ENCODE assay signal across 9 cellular contexts in the genomic region with DNA sequence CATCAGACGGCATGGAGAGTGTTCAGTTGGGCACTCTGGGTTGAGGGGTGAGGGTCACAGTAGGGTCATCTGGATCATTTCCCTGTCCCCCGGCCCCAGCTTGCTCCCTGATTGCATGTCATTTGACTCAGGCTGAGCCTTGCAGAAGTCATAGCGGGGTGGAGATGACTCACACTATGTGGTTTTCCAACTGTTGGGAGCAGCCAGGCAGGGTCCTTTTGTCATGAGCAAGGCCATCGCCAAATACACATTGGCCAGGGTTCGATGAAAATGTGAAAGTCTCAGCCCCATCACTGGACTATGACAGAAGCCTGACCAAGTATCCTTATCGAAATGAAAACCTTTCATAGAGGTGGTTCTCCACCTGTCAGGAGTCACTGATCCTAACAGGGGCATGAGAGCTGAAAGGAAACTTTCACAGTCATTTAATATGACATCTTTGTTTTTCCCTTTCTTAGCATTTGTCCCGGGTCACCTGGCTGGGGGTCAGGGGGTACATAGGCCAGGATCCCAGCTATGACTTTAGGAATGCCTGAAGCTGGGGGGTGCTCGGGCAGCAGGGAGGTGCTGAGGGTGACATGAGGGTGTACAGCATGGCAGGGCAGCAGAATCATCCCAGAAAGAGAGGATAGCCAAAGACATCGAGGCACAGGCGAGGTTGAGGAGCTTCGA.
A peak's percentile ranks its signal among the peaks of the same experiment; 100 is the strongest.
DNase-seq lines count a peak whose midpoint lies in the region; ATAC-seq and TF ChIP-seq lines count a peak whose summit lies in the region.
"Had no signal": no experiment of that assay in that cellular context is flagged by ENCODE, and none has a peak within 500 bp of the region (broad histone marks: within the 10 kb centered on the region; RNA-seq: fewer than 3 reads in every experiment).

No MANE protein-coding gene starts in this region.

- H3K4me3 ChIP-seq in brain microvascular endothelial cell (ENCODE audit: low read depth, low read length) (no peak overlapping the region), mesodermal cell (ENCODE audit: extremely low read depth, insufficient read depth, low read length, poor library complexity, severe bottlenecking) (no peak overlapping the region)
- H3K4me3 ChIP-seq: SK-N-MC had no signal

- CTCF ChIA-PET in HEK293T (lab: Yijun Ruan, JAX): interaction anchor here (0.7 kb wide), 1 partner anchor 247 kb away, joined by 3 read pairs; no protein-coding TSS in a partner anchor

- POLR2A ChIA-PET in HEK293T (lab: Yijun Ruan, JAX): no interaction called here

- H3K9me3 ChIP-seq in mesodermal cell (ENCODE audit: control insufficient read depth, low read length): no peaks in the 10 kb centered on the region

- 85 to 94% methylated on average over 9 of the region's 11 CpGs for WGBS in mesodermal cell (ENCODE audit: insufficient coverage in 2 of 2), 2 experiments

- H3K36me3 ChIP-seq in brain microvascular endothelial cell (replicated peaks) (no peaks in the 10 kb centered on the region), mesodermal cell (ENCODE audit: control insufficient read depth, insufficient read depth, low read length) (no peaks in the 10 kb centered on the region)

- H3K27ac ChIP-seq in brain microvascular endothelial cell (peak overlapping the region; percentile 61), mesodermal cell (ENCODE audit: low read depth, low read length, severe bottlenecking) (peak overlapping the region; percentile 36)
- H3K27ac ChIP-seq: SK-N-MC had no signal

- DNase-seq in AG08396 (ENCODE audit: low spot score): peak; percentile 71
- DNase-seq in M059J (ENCODE audit: low read depth): peak; percentile 99
- peak; percentile 82 for DNase-seq in brain microvascular endothelial cell
- no peak for DNase-seq in middle frontal gyrus (ENCODE audit: extremely low spot score, low spot score)
- DNase-seq in GM19238 (ENCODE audit: insufficient read length, low spot score): no peak
- DNase-seq in HEK293T (ENCODE audit: extremely low spot score): no peak

- no peak for ATAC-seq in GM18520 (IDR thresholded peaks at IDR 0.05; ENCODE audit: unreplicated experiment)

- H3K4me1 ChIP-seq in mesodermal cell (ENCODE audit: control insufficient read depth, insufficient read depth, low read length, poor library complexity, severe bottlenecking): peaks cover 45% of the 10 kb centered on the region

- no peak for TF ChIP-seq CTCF in brain microvascular endothelial cell (IDR thresholded peaks at IDR 0.05; ENCODE audit: low read depth, low read length, missing control alignments)

- in situ Hi-C loops in brain microvascular endothelial cell (cut with HindIII; ENCODE audit: low pct_ligation_motif_present, low sequenced_read_pairs): no loop called here

- no peaks in the 10 kb centered on the region for H3K27me3 ChIP-seq in brain microvascular endothelial cell (replicated peaks)

TF ChIP-seq in HEK293T, 16 proteins besides CTCF, POLR2A, EP300 and RAD21:
- TF ChIP-seq ZNF384 (IDR thresholded peaks at IDR 0.05) (no peak), HDGF (IDR thresholded peaks at IDR 0.05; ENCODE audit: borderline replicate concordance) (no peak), FOXM1 (IDR thresholded peaks at IDR 0.05; ENCODE audit: borderline replicate concordance) (no peak), FOXK2 (IDR thresholded peaks at IDR 0.05) (no peak), L3MBTL2 (conservative IDR thresholded peaks at IDR 0.05) (no peak), FOXA1 (IDR thresholded peaks at IDR 0.05) (no peak), ELF4 (IDR thresholded peaks at IDR 0.05) (no peak), CTBP1 (IDR thresholded peaks at IDR 0.05; ENCODE audit: borderline replicate concordance) (no peak), ARNT (IDR thresholded peaks at IDR 0.05) (no peak), BHLHE40 (IDR thresholded peaks at IDR 0.05; ENCODE audit: borderline replicate concordance) (no peak), SUZ12 (IDR thresholded peaks at IDR 0.05) (no peak), LEF1 (IDR thresholded peaks at IDR 0.05; ENCODE audit: borderline replicate concordance) (no peak), NFRKB (IDR thresholded peaks at IDR 0.05) (no peak), SP1 (IDR thresholded peaks at IDR 0.05) (no peak), TARDBP (IDR thresholded peaks at IDR 0.05) (no peak)
- TF ChIP-seq, protein P1, sequence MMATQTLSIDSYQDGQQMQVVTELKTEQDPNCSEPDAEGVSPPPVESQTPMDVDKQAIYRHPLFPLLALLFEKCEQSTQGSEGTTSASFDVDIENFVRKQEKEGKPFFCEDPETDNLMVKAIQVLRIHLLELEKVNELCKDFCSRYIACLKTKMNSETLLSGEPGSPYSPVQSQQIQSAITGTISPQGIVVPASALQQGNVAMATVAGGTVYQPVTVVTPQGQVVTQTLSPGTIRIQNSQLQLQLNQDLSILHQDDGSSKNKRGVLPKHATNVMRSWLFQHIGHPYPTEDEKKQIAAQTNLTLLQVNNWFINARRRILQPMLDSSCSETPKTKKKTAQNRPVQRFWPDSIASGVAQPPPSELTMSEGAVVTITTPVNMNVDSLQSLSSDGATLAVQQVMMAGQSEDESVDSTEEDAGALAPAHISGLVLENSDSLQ (IDR thresholded peaks at IDR 0.05): no peak

Comparison
In these comparisons a context has a peak if more than half of its experiments do, and no peak if none do; other contexts are left out.
1. DNase-seq: peak in AG08396 (single experiment), M059J (single experiment) and brain microvascular endothelial cell (single experiment); none in middle frontal gyrus (single experiment), GM19238 (single experiment) and HEK293T (single experiment).